8 cellular contexts compared by ENCODE assay signal in genomic region chr1:166544036-166544435, GRCh38.
"Had no signal": no experiment of that assay in that cellular context is flagged by ENCODE, and none has a peak within 500 bp of the region (broad histone marks: within the 10 kb centered on the region; RNA-seq: fewer than 3 reads in every experiment).

No MANE protein-coding gene starts in this region.

- H3K4me3 ChIP-seq: GM12878 had no signal

- ATAC-seq: GM12878 had no signal

- DNase-seq: GDM1, GF-D8 had no signal

- FAIRE-seq: G401.6, GM12878, GM12891, GM12892, GM18507, GM19239 had no signal
